In genomic region chr5:78050888-78051287, GRCh38 we compare ENCODE assay signal across 16 cellular contexts.
A peak's percentile ranks its signal among the peaks of the same experiment; 100 is the strongest.
DNase-seq lines count a peak whose midpoint lies in the region; ATAC-seq, FAIRE-seq and TF ChIP-seq lines count a peak whose summit lies in the region.
"Had no signal": no experiment of that assay in that cellular context is flagged by ENCODE, and none has a peak within 500 bp of the region (broad histone marks: within the 10 kb centered on the region; RNA-seq: fewer than 3 reads in every experiment).

No MANE protein-coding gene starts in this region.

- peak in 1 of 2 experiments; percentile 32 for DNase-seq in A549 (ENCODE audit: low read depth in 1 of 2, low spot score in 1 of 2)
- DNase-seq in OCI-M1 (lab: John Stamatoyannopoulos, UW), result peak; percentile 24
- peak; percentile 12 to 60 for DNase-seq in erythroblast (lab: John Stamatoyannopoulos, UW)
- no peak for DNase-seq in DMS 273 (lab: John Stamatoyannopoulos, UW; ENCODE audit: unreplicated experiment)
- no peak for DNase-seq in urothelium cell line (ENCODE audit: low spot score)
- DNase-seq: ACHN; activated CD8-positive, alpha-beta memory T cell treated with anti-CD3 and anti-CD28 coated beads for 24 hours; anterior cingulate cortex; left ventricle myocardium superior; naive thymus-derived CD4-positive, alpha-beta T cell; NCI-H1048; NCI-H2227 treated with DMSO at 0.1 percent for 48 hours had no signal

- TF ChIP-seq CTCF in A549 (IDR thresholded peaks at IDR 0.05) (no peak), HEK293 (tag by site-specific recombination; IDR thresholded peaks at IDR 0.05) (no peak)

- H3K9me3 ChIP-seq in A549 (no peaks in the 10 kb centered on the region), HEK293 (ENCODE audit: control insufficient read depth, insufficient read depth, low read depth, low read length) (no peaks in the 10 kb centered on the region)

- peaks cover 12% of the 10 kb centered on the region; the same call in 2 of the 3 replicates for H3K4me1 ChIP-seq in A549
- H3K4me1 ChIP-seq in HEK293 (ENCODE audit: control insufficient read depth, insufficient read depth, low read length), result peaks cover 5% of the 10 kb centered on the region

- no peak for TF ChIP-seq RAD21 in A549 (conservative IDR thresholded peaks at IDR 0.05 in 1 of 2, IDR thresholded peaks at IDR 0.05 in 1 of 2)

- no peak for FAIRE-seq in A549 (lab: Jason Lieb, UNC)
- no peak for FAIRE-seq in urothelium cell line (lab: Jason Lieb, UNC)

- no peak overlapping the region for H3K27ac ChIP-seq in A549
- H3K27ac ChIP-seq in HEK293 (ENCODE audit: extremely low read depth, low read depth, low read length), result no peak overlapping the region

- 14% methylated on average over 4 of the region's 4 CpGs for WGBS in A549 (ENCODE audit: missing lambda C conversion rate)

- H3K36me3 ChIP-seq in HEK293 (ENCODE audit: control insufficient read depth in 2 of 2, insufficient read depth in 1 of 2, low read length in 2 of 2), result no peaks in the 10 kb centered on the region

- CTCF ChIA-PET in A549 (lab: Yijun Ruan, JAX) (interaction anchor here (1.2 kb wide), 1 partner anchor 11 kb away, joined by 4 read pairs; no protein-coding TSS in a partner anchor), HEK293 (lab: Yijun Ruan, JAX) (interaction anchor here (0.6 to 0.7 kb wide), 2 partner anchors 773 to 1093 kb away, joined by 3 to 4 read pairs; no protein-coding TSS in a partner anchor)

- TF ChIP-seq POLR2A in A549 (IDR thresholded peaks at IDR 0.05; ENCODE audit: low read length) (no peak), erythroblast (IDR thresholded peaks at IDR 0.05; ENCODE audit: low read length) (no peak)

- no peak for TF ChIP-seq EP300 in A549 (IDR thresholded peaks at IDR 0.05)

- H3K4me3 ChIP-seq in A549 (no peak overlapping the region), HEK293 (ENCODE audit: low read depth, low read length) (no peak overlapping the region)

- peak in 1 of 2 experiments; percentile 85; a peak in 3 of 6 replicates for ATAC-seq in A549
- ATAC-seq in HG03159 (IDR thresholded peaks at IDR 0.05; ENCODE audit: unreplicated experiment), result no peak
- ATAC-seq in HG02798 (IDR thresholded peaks at IDR 0.05; ENCODE audit: poor library complexity, unreplicated experiment), result no peak
- ATAC-seq: left ventricle myocardium superior; naive thymus-derived CD4-positive, alpha-beta T cell; WTC11 had no signal

- peak overlapping the region; percentile 28 for H3K4me2 ChIP-seq in A549

- POLR2A ChIA-PET in A549 (lab: Yijun Ruan, JAX), result no interaction called here
- POLR2A ChIA-PET in HEK293 (lab: Yijun Ruan, JAX), result no interaction called here

TF ChIP-seq in A549, 52 proteins besides CTCF, POLR2A, EP300 and RAD21 (continues in another document):
- peak in 1 of 2 experiments; percentile 17; a peak in 1 of 4 replicates for TF ChIP-seq CEBPB (IDR thresholded peaks at IDR 0.05)
- TF ChIP-seq HES2 (IDR thresholded peaks at IDR 0.05), result no peak
- TF ChIP-seq ZSCAN20 (CRISPR knock-in tag; IDR thresholded peaks at IDR 0.05), result no peak
- peak; percentile 76; the same call in 1 of the 2 replicates for TF ChIP-seq GATA3 (IDR thresholded peaks at IDR 0.05; ENCODE audit: borderline replicate concordance)
- no peak for TF ChIP-seq NFE2L2 (conservative IDR thresholded peaks at IDR 0.05; ENCODE audit: low read length)
- no peak for TF ChIP-seq NR3C1 (IDR thresholded peaks at IDR 0.05)
- TF ChIP-seq CHD4 (IDR thresholded peaks at IDR 0.05; ENCODE audit: borderline replicate concordance), result no peak
- TF ChIP-seq MAX (IDR thresholded peaks at IDR 0.05), result no peak
- no peak for TF ChIP-seq TFCP2L1 (CRISPR knock-in tag; IDR thresholded peaks at IDR 0.05)
- no peak for TF ChIP-seq CHD2 (IDR thresholded peaks at IDR 0.05; ENCODE audit: low read length, partially characterized antibody)
- TF ChIP-seq MYC (IDR thresholded peaks at IDR 0.05; ENCODE audit: borderline replicate concordance, low read length), result no peak
- TF ChIP-seq JUNB (IDR thresholded peaks at IDR 0.05), result peak; percentile 25; the same call in 1 of the 2 replicates
- TF ChIP-seq BHLHE40 (IDR thresholded peaks at IDR 0.05; ENCODE audit: low read depth, low read length), result no peak
- peak; percentile 86 for TF ChIP-seq MAFK (IDR thresholded peaks at IDR 0.05; ENCODE audit: partially characterized antibody)
- no peak for TF ChIP-seq PBX3 (IDR thresholded peaks at IDR 0.05)
- no peak for TF ChIP-seq CBX2 (IDR thresholded peaks at IDR 0.05; ENCODE audit: borderline replicate concordance, low read depth)

TF ChIP-seq in HEK293, 187 proteins besides CTCF, POLR2A, EP300 and RAD21 (continues in another document):
- TF ChIP-seq INSM2 (tag by site-specific recombination; IDR thresholded peaks at IDR 0.05), result no peak
- no peak for TF ChIP-seq ZNF354C (tag by site-specific recombination; IDR thresholded peaks at IDR 0.05; ENCODE audit: borderline replicate concordance, low read depth)
- peak; percentile 76 for TF ChIP-seq ZEB2 (tag by site-specific recombination; IDR thresholded peaks at IDR 0.05)
- TF ChIP-seq ZSCAN23 (tag by site-specific recombination; IDR thresholded peaks at IDR 0.05), result peak; percentile 38; the same call in 1 of the 2 replicates
- TF ChIP-seq ZNF37A (tag by site-specific recombination; IDR thresholded peaks at IDR 0.05), result no peak
- TF ChIP-seq ZNF18 (tag by site-specific recombination; IDR thresholded peaks at IDR 0.05), result 0 out of 2 replicates have a peak, but pooled peaks have one; percentile 37
- peak; percentile 61 for TF ChIP-seq ZNF366 (tag by site-specific recombination; conservative IDR thresholded peaks at IDR 0.05)
- TF ChIP-seq ZNF146 (tag by site-specific recombination; IDR thresholded peaks at IDR 0.05), result peak; percentile 25; the same call in 1 of the 2 replicates
- TF ChIP-seq TRIM28 (IDR thresholded peaks at IDR 0.05; ENCODE audit: borderline replicate concordance, low read length), result peak; percentile 73; the same call in 1 of the 2 replicates
- no peak for TF ChIP-seq ZNF768 (tag by site-specific recombination; IDR thresholded peaks at IDR 0.05)
- 0 out of 2 replicates have a peak, but pooled peaks have one; percentile 33 for TF ChIP-seq ZSCAN30 (tag by site-specific recombination; IDR thresholded peaks at IDR 0.05)
- no peak for TF ChIP-seq ZNF777 (tag by site-specific recombination; IDR thresholded peaks at IDR 0.05; ENCODE audit: borderline replicate concordance)
- no peak for TF ChIP-seq ZBTB20 (tag by site-specific recombination; IDR thresholded peaks at IDR 0.05)
- no peak for TF ChIP-seq ZNF776 (tag by site-specific recombination; IDR thresholded peaks at IDR 0.05; ENCODE audit: borderline replicate concordance)
- peak; percentile 57; the same call in 1 of the 2 replicates for TF ChIP-seq TSHZ1 (tag by site-specific recombination; IDR thresholded peaks at IDR 0.05; ENCODE audit: borderline replicate concordance)
- no peak for TF ChIP-seq ZNF529 (tag by site-specific recombination; IDR thresholded peaks at IDR 0.05; ENCODE audit: insufficient replicate concordance)
- TF ChIP-seq ZNF521 (tag by site-specific recombination; IDR thresholded peaks at IDR 0.05), result no peak
- no peak for TF ChIP-seq ZNF560 (tag by site-specific recombination; IDR thresholded peaks at IDR 0.05; ENCODE audit: borderline replicate concordance)

Comparison
In these comparisons a context has a peak if more than half of its experiments do, and no peak if none do; other contexts are left out.
1. DNase-seq: peak in OCI-M1 (single experiment) and erythroblast (2 of 2); none in DMS 273 (single experiment) and urothelium cell line (single experiment).